8 cellular contexts compared by ENCODE assay signal in genomic region chr1:169107673-169108160, GRCh38. TPM values are rescaled to one million over a fixed set of nuclear protein-coding genes. Genes with fewer than 3 reads are reported as not detected.
A peak's percentile ranks its signal among the peaks of the same experiment; 100 is the strongest.
DNase-seq lines count a peak whose midpoint lies in the region; ATAC-seq, FAIRE-seq and TF ChIP-seq lines count a peak whose summit lies in the region.

No MANE protein-coding gene starts in this region.

- CTCF ChIA-PET in AG04450 (lab: Charles Lee), result interaction anchor here (0.6 to 1.0 kb wide), 3 partner anchors 10 to 765 kb away, joined by 3 read pairs; no protein-coding TSS in a partner anchor
- CTCF ChIA-PET in HEK293 (lab: Yijun Ruan, JAX), result interaction anchor here (0.6 to 1.0 kb wide), 7 partner anchors 91 to 1626 kb away, joined by 3 to 6 read pairs (median 4); no protein-coding TSS in a partner anchor

- H3K4me2 ChIP-seq in keratinocyte (ENCODE audit: control insufficient read depth, extremely low read depth, insufficient read depth, low read depth, low read length), result peak overlapping the region; percentile 96

- H3K4me3 ChIP-seq in AG04450 (ENCODE audit: low read depth, low read length) (peak overlapping the region; percentile 82), HEK293 (ENCODE audit: low read depth, low read length) (peak overlapping the region; percentile 89), keratinocyte (ENCODE audit: control insufficient read depth in 2 of 3, extremely low read depth in 1 of 3, insufficient read depth in 2 of 3, low read depth in 1 of 3, low read length in 3 of 3) (peak overlapping the region; percentile 70 to 74 (median 73))

- no peaks in the 10 kb centered on the region for H3K9me1 ChIP-seq in keratinocyte (ENCODE audit: control insufficient read depth, extremely low read depth, insufficient read depth, low read length)

- peak overlapping the region; percentile 91 for H3K4me3 Mint-ChIP-seq in stimulated activated memory B cell treated with anti-CD40 and anti-IgM and Interleukin-4, amounts not matched to agents 10 μg/mL and 1 μg/mL and 100 μg/mL, for 72 hours

- no peak for DNase-seq in AG04450 (ENCODE audit: low read depth, low spot score)
- no peak for DNase-seq in keratinocyte (ENCODE audit: low read depth, low spot score)
- no peak for DNase-seq in HuH-7.5 (ENCODE audit: low spot score)
- DNase-seq in NOMO-1 treated with dmso at 0.1 percent for 144 hours (lab: John Stamatoyannopoulos, UW; ENCODE audit: unreplicated experiment), result no peak
- no peak for DNase-seq in epidermal melanocyte (ENCODE audit: insufficient read length, low spot score)

- POLR2A ChIA-PET in AG04450 (lab: Yijun Ruan, JAX), result interaction anchor here (0.6 to 3.3 kb wide), 3 partner anchors 10 to 241 kb away, joined by 3 to 15 read pairs (median 4); no protein-coding TSS in a partner anchor
- POLR2A ChIA-PET in HEK293 (lab: Yijun Ruan, JAX), result interaction anchor here (1.5 to 2.6 kb wide), 2 partner anchors 11 to 398 kb away, joined by 3 to 13 read pairs; no protein-coding TSS in a partner anchor

- TF ChIP-seq CTCF in AG04450 (IDR thresholded peaks at IDR 0.05; ENCODE audit: low read depth, low read length) (no peak), HEK293 (tag by site-specific recombination; IDR thresholded peaks at IDR 0.05) (no peak), keratinocyte (optimal IDR thresholded peaks at IDR 0.05 in 1 of 3, IDR thresholded peaks at IDR 0.05 in 1 of 3, conservative IDR thresholded peaks at IDR 0.05 in 1 of 3; ENCODE audit: extremely low read depth in 1 of 3, insufficient read depth in 2 of 3, low read length in 3 of 3) (no peak)

- H4K20me1 ChIP-seq in keratinocyte (ENCODE audit: control insufficient read depth, extremely low read depth, insufficient read depth, low read length), result no peaks in the 10 kb centered on the region

- H3K4me1 ChIP-seq in HEK293 (ENCODE audit: control insufficient read depth, insufficient read depth, low read length) (peaks cover 32% of the 10 kb centered on the region), keratinocyte (ENCODE audit: control insufficient read depth, extremely low read depth, insufficient read depth, low read length) (peaks cover 48% of the 10 kb centered on the region)

- H3K27ac ChIP-seq in AG04450 (ENCODE audit: low read depth, low read length) (peak overlapping the region; percentile 39), HEK293 (ENCODE audit: extremely low read depth, low read depth, low read length) (no peak overlapping the region), angular gyrus (ENCODE audit: low read depth, low read length) (peak overlapping the region; percentile 93), keratinocyte (ENCODE audit: control insufficient read depth, insufficient read depth, low read length) (peak overlapping the region; percentile 73)

- no peak for FAIRE-seq in keratinocyte (lab: Jason Lieb, UNC)

- peaks cover 52% of the 10 kb centered on the region for H3K79me2 ChIP-seq in keratinocyte (ENCODE audit: control insufficient read depth, insufficient read depth, low read length)

- no peaks in the 10 kb centered on the region for H3K9me3 Mint-ChIP-seq in stimulated activated memory B cell treated with anti-CD40 and anti-IgM and Interleukin-4, amounts not matched to agents 10 μg/mL and 1 μg/mL and 100 μg/mL, for 72 hours

- peak overlapping the region; percentile 79 for H3K27ac Mint-ChIP-seq in stimulated activated memory B cell treated with anti-CD40 and anti-IgM and Interleukin-4, amounts not matched to agents 10 μg/mL and 1 μg/mL and 100 μg/mL, for 72 hours

- H3K9ac ChIP-seq in keratinocyte (ENCODE audit: control insufficient read depth, extremely low read depth, insufficient read depth, low read length), result peak overlapping the region; percentile 82

- no peaks in the 10 kb centered on the region for H3K9me3 ChIP-seq in AG04450 (ENCODE audit: control insufficient read depth, insufficient read depth, low read length)
- H3K9me3 ChIP-seq in HEK293 (ENCODE audit: control insufficient read depth, insufficient read depth, low read depth, low read length), result no peaks in the 10 kb centered on the region
- H3K9me3 ChIP-seq in keratinocyte (ENCODE audit: control insufficient read depth, low read depth, low read length), result no peaks in the 10 kb centered on the region

- H3K36me3 ChIP-seq in HEK293 (ENCODE audit: control insufficient read depth in 2 of 2, insufficient read depth in 1 of 2, low read length in 2 of 2), result peaks cover 12 to 17% of the 10 kb centered on the region in 2 experiments
- H3K36me3 ChIP-seq in keratinocyte (ENCODE audit: control insufficient read depth in 2 of 2, extremely low read depth in 1 of 2, insufficient read depth in 2 of 2, low read length in 2 of 2), result peaks cover 0 to 4% of the 10 kb centered on the region in 2 experiments

- peaks cover 6% of the 10 kb centered on the region for H3K27me3 ChIP-seq in AG04450 (ENCODE audit: control insufficient read depth, insufficient read depth, low read length)
- H3K27me3 ChIP-seq in keratinocyte (ENCODE audit: control insufficient read depth, extremely low read depth, insufficient read depth, low read length), result peaks cover 30% of the 10 kb centered on the region

- no peaks in the 10 kb centered on the region for H3K36me3 Mint-ChIP-seq in stimulated activated memory B cell treated with anti-CD40 and anti-IgM and Interleukin-4, amounts not matched to agents 10 μg/mL and 1 μg/mL and 100 μg/mL, for 72 hours

- ATAC-seq in stimulated activated memory B cell treated with anti-CD40 and anti-IgM and Interleukin-4, amounts not matched to agents 10 μg/mL and 1 μg/mL and 100 μg/mL, for 72 hours, result no peak

- H3K4me1 Mint-ChIP-seq in stimulated activated memory B cell treated with anti-CD40 and anti-IgM and Interleukin-4, amounts not matched to agents 10 μg/mL and 1 μg/mL and 100 μg/mL, for 72 hours, result peaks cover 45% of the 10 kb centered on the region

- dilution Hi-C loops in keratinocyte (cut with MboI; ENCODE audit: extremely low pct_ligation_motif_present, low sequenced_read_pairs), result no loop called here

- H3K27me3 Mint-ChIP-seq in stimulated activated memory B cell treated with anti-CD40 and anti-IgM and Interleukin-4, amounts not matched to agents 10 μg/mL and 1 μg/mL and 100 μg/mL, for 72 hours, result peaks cover 34% of the 10 kb centered on the region

- H2AFZ ChIP-seq in keratinocyte (ENCODE audit: control insufficient read depth, low read length), result no peak overlapping the region

TF ChIP-seq in HEK293, 187 proteins besides CTCF, POLR2A, EP300 and RAD21 (continues in another document):
- no peak for TF ChIP-seq GLI2 (tag by site-specific recombination; IDR thresholded peaks at IDR 0.05; ENCODE audit: borderline replicate concordance, low read depth)
- peak; percentile 20; the same call in 1 of the 2 replicates for TF ChIP-seq ZNF335 (tag by site-specific recombination; conservative IDR thresholded peaks at IDR 0.05)
- TF ChIP-seq, protein P1, sequence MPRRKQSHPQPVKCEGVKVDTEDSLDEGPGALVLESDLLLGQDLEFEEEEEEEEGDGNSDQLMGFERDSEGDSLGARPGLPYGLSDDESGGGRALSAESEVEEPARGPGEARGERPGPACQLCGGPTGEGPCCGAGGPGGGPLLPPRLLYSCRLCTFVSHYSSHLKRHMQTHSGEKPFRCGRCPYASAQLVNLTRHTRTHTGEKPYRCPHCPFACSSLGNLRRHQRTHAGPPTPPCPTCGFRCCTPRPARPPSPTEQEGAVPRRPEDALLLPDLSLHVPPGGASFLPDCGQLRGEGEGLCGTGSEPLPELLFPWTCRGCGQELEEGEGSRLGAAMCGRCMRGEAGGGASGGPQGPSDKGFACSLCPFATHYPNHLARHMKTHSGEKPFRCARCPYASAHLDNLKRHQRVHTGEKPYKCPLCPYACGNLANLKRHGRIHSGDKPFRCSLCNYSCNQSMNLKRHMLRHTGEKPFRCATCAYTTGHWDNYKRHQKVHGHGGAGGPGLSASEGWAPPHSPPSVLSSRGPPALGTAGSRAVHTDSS (tag by site-specific recombination; IDR thresholded peaks at IDR 0.05), result peak; percentile 96
- peak; percentile 55; the same call in 1 of the 2 replicates for TF ChIP-seq EGR2 (tag by site-specific recombination; IDR thresholded peaks at IDR 0.05; ENCODE audit: low read depth)
- TF ChIP-seq ZNF654 (tag by site-specific recombination; IDR thresholded peaks at IDR 0.05; ENCODE audit: low read depth), result no peak
- TF ChIP-seq, protein P2, sequence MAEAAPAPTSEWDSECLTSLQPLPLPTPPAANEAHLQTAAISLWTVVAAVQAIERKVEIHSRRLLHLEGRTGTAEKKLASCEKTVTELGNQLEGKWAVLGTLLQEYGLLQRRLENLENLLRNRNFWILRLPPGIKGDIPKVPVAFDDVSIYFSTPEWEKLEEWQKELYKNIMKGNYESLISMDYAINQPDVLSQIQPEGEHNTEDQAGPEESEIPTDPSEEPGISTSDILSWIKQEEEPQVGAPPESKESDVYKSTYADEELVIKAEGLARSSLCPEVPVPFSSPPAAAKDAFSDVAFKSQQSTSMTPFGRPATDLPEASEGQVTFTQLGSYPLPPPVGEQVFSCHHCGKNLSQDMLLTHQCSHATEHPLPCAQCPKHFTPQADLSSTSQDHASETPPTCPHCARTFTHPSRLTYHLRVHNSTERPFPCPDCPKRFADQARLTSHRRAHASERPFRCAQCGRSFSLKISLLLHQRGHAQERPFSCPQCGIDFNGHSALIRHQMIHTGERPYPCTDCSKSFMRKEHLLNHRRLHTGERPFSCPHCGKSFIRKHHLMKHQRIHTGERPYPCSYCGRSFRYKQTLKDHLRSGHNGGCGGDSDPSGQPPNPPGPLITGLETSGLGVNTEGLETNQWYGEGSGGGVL (tag by site-specific recombination; IDR thresholded peaks at IDR 0.05), result peak; percentile 46; the same call in 1 of the 2 replicates
- TF ChIP-seq ZFHX2 (tag by site-specific recombination; conservative IDR thresholded peaks at IDR 0.05), result peak; percentile 42
- no peak for TF ChIP-seq KLF16 (tag by site-specific recombination; IDR thresholded peaks at IDR 0.05)
- no peak for TF ChIP-seq RBAK (tag by site-specific recombination; IDR thresholded peaks at IDR 0.05)

RNA-seq across cellular contexts. Expression of gene ATP1B1, which starts 1.2 kb away (rescaled TPM):
- 17.6 and 25.0 TPM in 2 replicates for polyA plus RNA-seq in AG04450 (2011; rRNA removed)
- polyA minus RNA-seq in AG04450 (2011; rRNA and poly(A)+ RNA removed), result 7.4 and 9.6 TPM in 2 replicates
- 21.1 to 32.8 TPM (median 30.0 TPM) in 3 replicates for polyA plus RNA-seq in keratinocyte
- polyA plus RNA-seq in keratinocyte (2011; ENCODE audit: low read depth), result 32.4 TPM
- polyA plus RNA-seq in keratinocyte (2011; cell fraction: cytosol; rRNA removed), result 11.2 and 16.6 TPM in 2 replicates
- 23.9 and 33.4 TPM in 2 replicates for polyA plus RNA-seq in keratinocyte (2011; cell fraction: nucleus; rRNA removed)
- polyA plus RNA-seq in keratinocyte (2012; ENCODE audit: low replicate concordance), result 35.0 and 37.8 TPM in 2 replicates
- 8.4 to 29.2 TPM (median 15.0 TPM) in 3 replicates for polyA minus RNA-seq in keratinocyte
- 22.6 TPM for polyA minus RNA-seq in keratinocyte (2011; cell fraction: cytosol; rRNA and poly(A)+ RNA removed)
- 18.6 and 28.9 TPM in 2 replicates for polyA minus RNA-seq in keratinocyte (2011; cell fraction: nucleus; rRNA and poly(A)+ RNA removed)
